Comparison of ENCODE assay signal across 10 cellular contexts in the genomic region with DNA sequence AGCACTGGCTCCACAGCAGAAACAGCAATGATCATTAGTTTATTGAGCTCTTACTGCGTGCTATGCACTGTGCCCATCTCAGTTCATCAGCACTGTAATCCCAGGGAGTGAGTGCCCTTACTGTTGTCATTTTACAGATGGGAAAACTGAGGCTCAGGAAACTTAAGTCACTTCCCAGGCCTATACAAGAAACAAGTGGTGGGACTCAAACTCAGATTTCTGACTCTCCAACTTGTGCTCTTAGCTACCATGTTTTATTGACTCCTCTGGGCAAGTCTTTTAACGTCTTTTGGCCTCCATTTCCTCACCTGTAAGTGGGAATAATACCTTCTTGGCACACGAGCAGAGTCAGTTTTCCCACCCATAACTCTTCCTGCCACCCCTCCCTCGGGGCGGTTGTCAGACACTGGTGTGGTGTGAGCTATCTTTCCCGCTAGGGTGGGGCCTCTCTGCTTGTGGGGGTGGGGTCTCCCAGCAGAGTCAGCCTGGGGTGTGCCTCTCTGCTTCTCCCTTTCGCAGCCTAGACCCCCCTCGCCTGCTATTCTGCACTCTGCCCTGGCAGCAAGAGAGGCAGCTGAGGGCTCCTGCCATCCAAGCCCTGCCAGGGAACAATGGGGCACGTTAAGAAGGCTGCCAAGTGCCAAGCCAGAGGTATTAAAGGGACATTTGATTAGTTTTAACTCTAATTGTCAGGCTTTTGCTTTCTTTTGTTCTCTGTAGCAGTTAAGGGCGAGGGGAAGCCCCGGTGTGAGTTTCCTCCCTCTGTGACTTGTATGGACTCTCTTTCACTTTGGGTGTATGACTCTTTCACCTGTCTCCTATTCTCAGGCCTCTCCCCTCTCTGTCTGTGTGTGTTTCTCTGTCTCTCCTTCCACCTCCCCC. TPM values are rescaled to one million over a fixed set of nuclear protein-coding genes. Genes with fewer than 3 reads are reported as not detected.
DNase-seq lines count a peak whose midpoint lies in the region; ATAC-seq, FAIRE-seq and TF ChIP-seq lines count a peak whose summit lies in the region.
"Had no signal": no experiment of that assay in that cellular context is flagged by ENCODE, and none has a peak within 500 bp of the region (broad histone marks: within the 10 kb centered on the region; RNA-seq: fewer than 3 reads in every experiment).

No MANE protein-coding gene starts in this region.

- BruUV-seq in GM12878 (replicated peaks; lab: Mats Ljungman, UMichigan) = no TSS peak

- H3K9me3 ChIP-seq in GM12878 (replicated peaks; ENCODE audit: control insufficient read depth, insufficient read depth, low read length) = no peaks in the 10 kb centered on the region; the same call in 2 of the 3 replicates
- H3K9me3 ChIP-seq: pancreas had no signal

- peak overlapping the region; percentile 81 for H3K4me2 ChIP-seq in GM12878 (ENCODE audit: control insufficient read depth, insufficient read depth)

- no peaks in the 10 kb centered on the region for H4K20me1 ChIP-seq in GM12878 (ENCODE audit: control insufficient read depth, insufficient read depth)

- WGBS in GM12878 (ENCODE audit: insufficient coverage, insufficient replicate concordance, low lambda C conversion rate, missing lambda C conversion rate) = 39% methylated on average over 11 of the region's 11 CpGs

- in situ Hi-C loops in GM12878 (cut with MboI) = no loop called here

- peak overlapping the region; percentile 88 for H3K27ac Mint-ChIP-seq in stimulated activated naive CD8-positive, alpha-beta T cell treated with anti-CD3 and anti-CD28 coated beads, Interleukin-15, Interleukin-2, amounts not matched to agents 100 ng/mL and 50 ng/mL, for 24 hours

- intact Hi-C loops in GM12878 (cut with micrococcal nuclease; ENCODE audit: unreplicated experiment) = no loop called here

- peak overlapping the region; percentile 74 for H2AFZ ChIP-seq in GM12878 (ENCODE audit: control insufficient read depth, low read depth, low read length)

- CTCF ChIA-PET in GM12878 (lab: Yijun Ruan, JAX) = interaction anchor here (1.1 to 3.4 kb wide), 7 partner anchors 10 to 202 kb away, joined by 3 to 23 read pairs (median 4); a partner anchor contains a TSS

- H3K79me2 ChIP-seq in GM12878 (ENCODE audit: control insufficient read depth, insufficient read depth, low read length) = peaks cover 49% of the 10 kb centered on the region

- peak overlapping the region; percentile 86 for H3K27ac ChIP-seq in GM12878 (ENCODE audit: control insufficient read depth, insufficient read depth)
- H3K27ac ChIP-seq: pancreas had no signal

- peak; percentile 54 for DNase-seq in NCI-H2196 (lab: John Stamatoyannopoulos, UW; ENCODE audit: unreplicated experiment)
- DNase-seq in GM12878 (ENCODE audit: low read depth, low spot score) = no peak
- DNase-seq in omental fat pad (ENCODE audit: low spot score) = no peak
- no peak for DNase-seq in cerebellar nuclear complex (lab: John Stamatoyannopoulos, UW)
- no peak for DNase-seq in putamen (ENCODE audit: low spot score)
- DNase-seq: pancreas had no signal

- peak overlapping the region; percentile 70 for H3K9ac ChIP-seq in GM12878 (ENCODE audit: control insufficient read depth, insufficient read depth, low read length)

- ATAC-seq in GM18519 (IDR thresholded peaks at IDR 0.05; ENCODE audit: low FRiP score, unreplicated experiment) (peak; percentile 81), HG02588 (IDR thresholded peaks at IDR 0.05; ENCODE audit: unreplicated experiment) (peak; percentile 94), GM12878 (peak; percentile 91), omental fat pad (ENCODE audit: low FRiP score) (no peak)

- H3K4me3 Mint-ChIP-seq in stimulated activated naive CD8-positive, alpha-beta T cell treated with anti-CD3 and anti-CD28 coated beads, Interleukin-15, Interleukin-2, amounts not matched to agents 100 ng/mL and 50 ng/mL, for 24 hours = peak overlapping the region; percentile 74

- H3K27me3 ChIP-seq in GM12878 (replicated peaks in 1 of 2; ENCODE audit: control insufficient read depth in 2 of 2, insufficient read depth in 2 of 2, low read length in 1 of 2) = no peaks in the 10 kb centered on the region
- H3K27me3 ChIP-seq: pancreas had no signal

- peaks cover 39% of the 10 kb centered on the region for H3K4me1 ChIP-seq in GM12878 (ENCODE audit: control insufficient read depth, insufficient read depth, low read length)

- H3K9me3 Mint-ChIP-seq in stimulated activated naive CD8-positive, alpha-beta T cell treated with anti-CD3 and anti-CD28 coated beads, Interleukin-15, Interleukin-2, amounts not matched to agents 100 ng/mL and 50 ng/mL, for 24 hours = no peaks in the 10 kb centered on the region

- FAIRE-seq in GM12878 (lab: Jason Lieb, UNC) = peak; percentile 70
- FAIRE-seq: bronchial epithelial cell, pancreas had no signal

- H3K4me3 ChIP-seq in GM12878 = peak overlapping the region; percentile 66
- H3K4me3 ChIP-seq: pancreas had no signal

- no peaks in the 10 kb centered on the region for H3K27me3 Mint-ChIP-seq in stimulated activated naive CD8-positive, alpha-beta T cell treated with anti-CD3 and anti-CD28 coated beads, Interleukin-15, Interleukin-2, amounts not matched to agents 100 ng/mL and 50 ng/mL, for 24 hours

- H3K36me3 ChIP-seq in GM12878 (ENCODE audit: control insufficient read depth in 2 of 2, insufficient read depth in 2 of 2, low read length in 1 of 2) = peaks cover 0 to 15% of the 10 kb centered on the region in 2 experiments; a peak in 1 of 4 replicates
- H3K36me3 ChIP-seq: pancreas had no signal

- H3K36me3 Mint-ChIP-seq in stimulated activated naive CD8-positive, alpha-beta T cell treated with anti-CD3 and anti-CD28 coated beads, Interleukin-15, Interleukin-2, amounts not matched to agents 100 ng/mL and 50 ng/mL, for 24 hours (ENCODE audit: low read depth) = peaks cover 28% of the 10 kb centered on the region

- TF ChIP-seq CTCF in GM12878 (IDR thresholded peaks at IDR 0.05 in 2 of 3, conservative IDR thresholded peaks at IDR 0.05 in 1 of 3; ENCODE audit: control insufficient read depth in 2 of 3, extremely low read depth in 1 of 3, insufficient read depth in 1 of 3, low read depth in 3 of 3, low read length in 3 of 3) (no peak), omental fat pad (IDR thresholded peaks at IDR 0.05) (no peak)

- peaks cover 82% of the 10 kb centered on the region for H3K4me1 Mint-ChIP-seq in stimulated activated naive CD8-positive, alpha-beta T cell treated with anti-CD3 and anti-CD28 coated beads, Interleukin-15, Interleukin-2, amounts not matched to agents 100 ng/mL and 50 ng/mL, for 24 hours (ENCODE audit: low read depth)

- SMC1A ChIA-PET in GM12878 (lab: Charles Lee; ENCODE audit: uncharacterized antibody, unreplicated experiment) = interaction anchor here (0.9 to 4.5 kb wide), 9 partner anchors 10 to 182 kb away, joined by 3 to 28 read pairs (median 5); a partner anchor contains a TSS

- POLR2A ChIA-PET in GM12878 (lab: Charles Lee) = interaction anchor here (1.3 to 5.6 kb wide), 4 partner anchors 11 to 29 kb away, joined by 4 to 51 read pairs (median 4); a partner anchor contains a TSS

- no peak for TF ChIP-seq RAD21 in GM12878 (IDR thresholded peaks at IDR 0.05; ENCODE audit: insufficient read depth, low read depth, low read length)

- peak; percentile 57 for TF ChIP-seq POLR2A in GM12878 (IDR thresholded peaks at IDR 0.05; ENCODE audit: low read depth, low read length)

- RAD21 ChIA-PET in GM12878 (lab: Charles Lee; ENCODE audit: unreplicated experiment) = interaction anchor here (1.0 to 3.4 kb wide), 8 partner anchors 11 to 201 kb away, joined by 3 to 24 read pairs (median 4); a partner anchor contains a TSS

- TF ChIP-seq EP300 in GM12878 (IDR thresholded peaks at IDR 0.05; ENCODE audit: borderline replicate concordance in 1 of 2, control insufficient read depth in 1 of 2, low read depth in 2 of 2, low read length in 2 of 2) = no peak

TF ChIP-seq in GM12878, 131 proteins besides CTCF, POLR2A, EP300 and RAD21 (continues in another document):
- TF ChIP-seq ZNF622 (IDR thresholded peaks at IDR 0.05) = no peak
- TF ChIP-seq, protein P1, sequence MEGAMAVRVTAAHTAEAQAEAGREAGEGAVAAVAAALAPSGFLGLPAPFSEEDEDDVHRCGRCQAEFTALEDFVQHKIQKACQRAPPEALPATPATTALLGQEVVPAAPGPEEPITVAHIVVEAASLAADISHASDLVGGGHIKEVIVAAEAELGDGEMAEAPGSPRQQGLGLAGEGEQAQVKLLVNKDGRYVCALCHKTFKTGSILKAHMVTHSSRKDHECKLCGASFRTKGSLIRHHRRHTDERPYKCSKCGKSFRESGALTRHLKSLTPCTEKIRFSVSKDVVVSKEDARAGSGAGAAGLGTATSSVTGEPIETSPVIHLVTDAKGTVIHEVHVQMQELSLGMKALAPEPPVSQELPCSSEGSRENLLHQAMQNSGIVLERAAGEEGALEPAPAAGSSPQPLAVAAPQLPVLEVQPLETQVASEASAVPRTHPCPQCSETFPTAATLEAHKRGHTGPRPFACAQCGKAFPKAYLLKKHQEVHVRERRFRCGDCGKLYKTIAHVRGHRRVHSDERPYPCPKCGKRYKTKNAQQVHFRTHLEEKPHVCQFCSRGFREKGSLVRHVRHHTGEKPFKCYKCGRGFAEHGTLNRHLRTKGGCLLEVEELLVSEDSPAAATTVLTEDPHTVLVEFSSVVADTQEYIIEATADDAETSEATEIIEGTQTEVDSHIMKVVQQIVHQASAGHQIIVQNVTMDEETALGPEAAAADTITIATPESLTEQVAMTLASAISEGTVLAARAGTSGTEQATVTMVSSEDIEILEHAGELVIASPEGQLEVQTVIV (IDR thresholded peaks at IDR 0.05; ENCODE audit: borderline replicate concordance, partially characterized antibody) = no peak

RNA-seq across cellular contexts. Expression of a gene that starts 12.1 kb away (rescaled TPM):
- 33.0 and 34.5 TPM in 2 replicates for total RNA-seq in GM12878 (2013; cell fraction: nucleolus; rRNA removed)
- total RNA-seq in GM12878 (2014; rRNA removed) = 18.1 and 18.6 TPM in 2 replicates
- 15.3 and 15.5 TPM in 2 replicates for total RNA-seq in GM12878 (2014; rRNA removed; fragmentation: Illumina TruSeq; extraction: Trizol)
- 26.0 and 27.9 TPM in 2 replicates for total RNA-seq in GM12878 (2021)
- polyA plus RNA-seq in GM12878 (2011; ENCODE audit: low read depth) = 14.5 TPM
- polyA plus RNA-seq in GM12878 (2011; rRNA removed) = 21.2 and 27.6 TPM in 2 replicates
- polyA plus RNA-seq in GM12878 (2011; cell fraction: cytosol; rRNA removed) = 13.9 and 16.9 TPM in 2 replicates
- 19.5 and 23.5 TPM in 2 replicates for polyA plus RNA-seq in GM12878 (2011; cell fraction: nucleus; rRNA removed)
- polyA plus RNA-seq in GM12878 (2012) = 18.7 and 18.9 TPM in 2 replicates
- polyA plus RNA-seq in GM12878 (2014; fragmentation: Illumina TruSeq; extraction: Trizol) = 24.9 and 35.4 TPM in 2 replicates
- polyA plus RNA-seq in GM12878 (2014; fragmentation: Nextera tagmentation; extraction: Ambion mirVana) = 1 to 10 TPM; 4.5 to 4.8 TPM
- 14.9 and 15.7 TPM in 2 replicates for polyA plus RNA-seq in GM12878 (2014; rRNA removed)
- 10 to 100 TPM in 1 of 2 experiments, 1 to 10 TPM in 1; 3.9 to 11.5 TPM for polyA plus RNA-seq in GM12878 (2016; fragmentation: Nextera tagmentation; extraction: Ambion mirVana)
- 41.3 and 55.4 TPM in 2 replicates for polyA minus RNA-seq in GM12878 (2011; rRNA and poly(A)+ RNA removed)
- polyA minus RNA-seq in GM12878 (2011; cell fraction: cytosol; rRNA and poly(A)+ RNA removed) = 6.8 and 8.8 TPM in 2 replicates
- polyA minus RNA-seq in GM12878 (2011; cell fraction: nucleus; rRNA and poly(A)+ RNA removed) = 10.9 and 19.5 TPM in 2 replicates
- 10 to 100 TPM; 21.3 to 49.7 (median 27.2) TPM for total RNA-seq in omental fat pad
